Comparison of ENCODE assay signal across 8 cellular contexts in genomic region chr10:21372651-21373410, GRCh38.
DNase-seq lines count a peak whose midpoint lies in the region; ATAC-seq and TF ChIP-seq lines count a peak whose summit lies in the region.

No MANE protein-coding gene starts in this region.

- no peaks in the 10 kb centered on the region for H3K36me3 ChIP-seq in RWPE2 (ENCODE audit: low read depth)
- H3K36me3 ChIP-seq in left lung: no peaks in the 10 kb centered on the region
- H3K36me3 ChIP-seq in thyroid gland: no peaks in the 10 kb centered on the region

- ATAC-seq in GM18868 (IDR thresholded peaks at IDR 0.05; ENCODE audit: unreplicated experiment) (peak; percentile 83), HG03439 (IDR thresholded peaks at IDR 0.05; ENCODE audit: unreplicated experiment) (peak; percentile 68), RWPE2 (ENCODE audit: low read depth) (peak; percentile 96), left lung (peak; percentile 98), HG02571 (IDR thresholded peaks at IDR 0.05; ENCODE audit: unreplicated experiment) (no peak)

- in situ Hi-C loops in astrocyte of the spinal cord (cut with HindIII; ENCODE audit: low sequenced_read_pairs): no loop called here

- no peak for TF ChIP-seq POLR2A in thyroid gland (IDR thresholded peaks at IDR 0.05)

- DNase-seq in AG04449 (ENCODE audit: low read depth, low spot score) (peak; percentile 72), RWPE2 (ENCODE audit: low spot score) (peak; percentile 71), astrocyte of the spinal cord (ENCODE audit: low read depth, low spot score) (peak; percentile 95), left lung (peak in 1 of 2 donors; percentile 63), thyroid gland (peak; percentile 6 to 8)

- no peaks in the 10 kb centered on the region for H3K27me3 ChIP-seq in RWPE2 (ENCODE audit: insufficient read depth, poor library complexity, severe bottlenecking)
- H3K27me3 ChIP-seq in left lung: no peaks in the 10 kb centered on the region
- H3K27me3 ChIP-seq in thyroid gland: no peaks in the 10 kb centered on the region

- POLR2A ChIA-PET in AG04449 (lab: Yijun Ruan, JAX): interaction anchor here (0.6 to 0.9 kb wide), 2 partner anchors 17 to 113 kb away, joined by 3 read pairs; no protein-coding TSS in a partner anchor

- H3K4me1 ChIP-seq in RWPE2 (ENCODE audit: insufficient read depth, poor library complexity, severe bottlenecking): peaks cover 26% of the 10 kb centered on the region
- peaks cover 5 to 9% of the 10 kb centered on the region in 2 donors for H3K4me1 ChIP-seq in left lung
- H3K4me1 ChIP-seq in thyroid gland: peaks cover 0 to 6% of the 10 kb centered on the region in 2 donors

- intact Hi-C loops in left lung (cut with DNase I) (no loop called here), thyroid gland (cut with DNase I) (no loop called here)

- 54 to 63% methylated on average over 4 of the region's 4 CpGs for WGBS in thyroid gland, 2 donors

- H3K27ac ChIP-seq in RWPE2 (ENCODE audit: poor library complexity, severe bottlenecking) (peak overlapping the region; percentile 30), left lung (peak overlapping the region; percentile 43 to 47), thyroid gland (no peak overlapping the region)

- no peaks in the 10 kb centered on the region for H3K9me3 ChIP-seq in RWPE2 (ENCODE audit: severe bottlenecking)
- no peaks in the 10 kb centered on the region for H3K9me3 ChIP-seq in left lung
- no peaks in the 10 kb centered on the region for H3K9me3 ChIP-seq in thyroid gland

- CTCF ChIA-PET in AG04449 (lab: Yijun Ruan, JAX): interaction anchor here (2.1 kb wide), 1 partner anchor 123 kb away, joined by 5 read pairs; no protein-coding TSS in a partner anchor

- TF ChIP-seq CTCF in AG04449 (IDR thresholded peaks at IDR 0.05; ENCODE audit: insufficient read depth, low read length, missing control alignments) (no peak), RWPE2 (IDR thresholded peaks at IDR 0.05; ENCODE audit: poor library complexity, severe bottlenecking) (no peak), astrocyte of the spinal cord (IDR thresholded peaks at IDR 0.05; ENCODE audit: low read depth, low read length) (no peak), left lung (IDR thresholded peaks at IDR 0.05) (no peak), thyroid gland (IDR thresholded peaks at IDR 0.05) (no peak)

- H3K4me3 ChIP-seq in AG04449 (ENCODE audit: low read depth, low read length) (peak overlapping the region; percentile 36), RWPE2 (ENCODE audit: severe bottlenecking) (no peak overlapping the region), astrocyte of the spinal cord (ENCODE audit: low read depth, low read length) (no peak overlapping the region), left lung (no peak overlapping the region), thyroid gland (replicated peaks in 1 of 3) (no peak overlapping the region)

Comparison
In these comparisons a context has a peak if more than half of its experiments do, and no peak if none do; other contexts are left out.
1. H3K27ac ChIP-seq: peak in RWPE2 (single experiment) and left lung (2 of 2); none in thyroid gland (0 of 3).